Comparison of ENCODE assay signal across 8 cellular contexts in the genomic region with DNA sequence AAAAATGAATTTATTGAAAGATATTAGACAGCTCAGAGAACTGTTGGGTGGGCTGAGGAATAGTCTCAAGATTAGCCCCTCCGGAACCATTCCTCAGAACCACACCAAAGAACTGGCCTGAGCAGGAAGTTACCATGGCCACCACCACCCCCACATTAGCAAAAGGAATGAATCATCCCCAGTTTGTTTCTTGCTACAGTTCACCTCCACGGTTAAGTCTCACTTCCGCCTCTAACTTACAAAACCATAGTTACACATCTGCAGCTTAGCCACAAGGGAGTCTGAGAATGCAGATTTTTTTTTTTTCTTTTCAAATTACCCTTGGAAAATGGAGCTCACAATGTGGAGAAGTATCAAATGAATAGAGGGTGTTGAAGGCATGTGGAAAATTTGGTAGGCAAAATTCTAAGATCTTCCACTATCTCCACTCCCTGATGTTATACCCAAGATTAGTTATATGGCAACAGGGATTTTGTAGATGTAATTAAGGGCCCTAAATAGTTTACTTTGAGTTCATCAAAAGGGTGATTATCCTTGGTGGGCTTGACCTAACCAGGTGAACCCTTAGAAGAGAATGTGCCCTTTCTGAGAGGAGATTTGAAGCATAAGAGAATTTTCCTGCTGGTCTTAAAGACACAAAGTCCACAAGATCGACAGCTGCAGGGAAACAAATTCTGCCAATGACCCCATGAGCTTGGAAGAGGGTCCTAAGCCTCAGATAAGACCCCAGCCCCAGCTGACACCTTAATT.
DNase-seq lines count a peak whose midpoint lies in the region; ATAC-seq and TF ChIP-seq lines count a peak whose summit lies in the region.

No MANE protein-coding gene starts in this region.

- DNase-seq in ELR (ENCODE audit: low read depth): peak; percentile 95
- DNase-seq in HPDE6-E6E7 (ENCODE audit: extremely low spot score): peak; percentile 84
- DNase-seq in activated CD4-positive, alpha-beta T cell treated with anti-CD3 and anti-CD28 coated beads, Interleukin-2, amount 10 ng/mL, durations not matched to agents 24 days and 14 days: peak; percentile 78
- peak; percentile 47 to 66 for DNase-seq in foreskin fibroblast
- peak; percentile 57 for DNase-seq in stimulated activated naive CD8-positive, alpha-beta T cell treated with anti-CD3 and anti-CD28 coated beads, Interleukin-15, Interleukin-2, amounts not matched to agents 100 U/mL and 50 U/mL, for 24 hours
- DNase-seq in glutamatergic neuron: no peak
- DNase-seq in effector CD8-positive, alpha-beta T cell (lab: John Stamatoyannopoulos, UW): no peak

- no peaks in the 10 kb centered on the region for H3K27me3 Mint-ChIP-seq in activated CD4-positive, alpha-beta T cell treated with anti-CD3 and anti-CD28 coated beads, Interleukin-2, amount 10 ng/mL, durations not matched to agents 24 days and 14 days
- H3K27me3 Mint-ChIP-seq in glutamatergic neuron (ENCODE audit: unreplicated experiment): no peaks in the 10 kb centered on the region

- peak; percentile 100 for ATAC-seq in GM21515 (IDR thresholded peaks at IDR 0.05; ENCODE audit: unreplicated experiment)
- peak; percentile 95 for ATAC-seq in stimulated activated naive CD8-positive, alpha-beta T cell treated with anti-CD3 and anti-CD28 coated beads, Interleukin-15, Interleukin-2, amounts not matched to agents 100 U/mL and 50 U/mL, for 24 hours

- peak overlapping the region; percentile 79 for H3K27ac Mint-ChIP-seq in activated CD4-positive, alpha-beta T cell treated with anti-CD3 and anti-CD28 coated beads, Interleukin-2, amount 10 ng/mL, durations not matched to agents 24 days and 14 days
- no peak overlapping the region for H3K27ac Mint-ChIP-seq in glutamatergic neuron (ENCODE audit: unreplicated experiment)

- no peaks in the 10 kb centered on the region for H3K36me3 Mint-ChIP-seq in activated CD4-positive, alpha-beta T cell treated with anti-CD3 and anti-CD28 coated beads, Interleukin-2, amount 10 ng/mL, durations not matched to agents 24 days and 14 days (ENCODE audit: low read depth)
- no peaks in the 10 kb centered on the region for H3K36me3 Mint-ChIP-seq in glutamatergic neuron (ENCODE audit: unreplicated experiment)

- H3K9me3 Mint-ChIP-seq in activated CD4-positive, alpha-beta T cell treated with anti-CD3 and anti-CD28 coated beads, Interleukin-2, amount 10 ng/mL, durations not matched to agents 24 days and 14 days: no peaks in the 10 kb centered on the region
- H3K9me3 Mint-ChIP-seq in glutamatergic neuron (ENCODE audit: unreplicated experiment): no peaks in the 10 kb centered on the region

- peak overlapping the region; percentile 1 for H3K4me3 Mint-ChIP-seq in activated CD4-positive, alpha-beta T cell treated with anti-CD3 and anti-CD28 coated beads, Interleukin-2, amount 10 ng/mL, durations not matched to agents 24 days and 14 days
- H3K4me3 Mint-ChIP-seq in glutamatergic neuron (ENCODE audit: unreplicated experiment): no peak overlapping the region

- no peak overlapping the region for H3K4me3 ChIP-seq in foreskin fibroblast (ENCODE audit: low read depth in 1 of 2, low read length in 2 of 2)

- H3K4me1 Mint-ChIP-seq in activated CD4-positive, alpha-beta T cell treated with anti-CD3 and anti-CD28 coated beads, Interleukin-2, amount 10 ng/mL, durations not matched to agents 24 days and 14 days: peaks cover 31% of the 10 kb centered on the region
- H3K4me1 Mint-ChIP-seq in glutamatergic neuron (ENCODE audit: low read depth, unreplicated experiment): peaks cover 8% of the 10 kb centered on the region

- intact Hi-C loops in activated CD4-positive, alpha-beta T cell treated with anti-CD3 and anti-CD28 coated beads, Interleukin-2, amount 10 ng/mL, durations not matched to agents 24 days and 14 days (cut with micrococcal nuclease): loop anchor here (1.0 to 10.0 kb wide), 11 partner anchors 17 to 518 kb away; a partner anchor contains a TSS

- no peak for TF ChIP-seq CTCF in foreskin fibroblast (IDR thresholded peaks at IDR 0.05; ENCODE audit: low read depth, low read length)
- no peak for TF ChIP-seq CTCF in glutamatergic neuron (IDR thresholded peaks at IDR 0.05; ENCODE audit: partially characterized antibody, unreplicated experiment)

Comparison
In these comparisons a context has a peak if more than half of its experiments do, and no peak if none do; other contexts are left out.
1. DNase-seq: peak in ELR (single experiment), HPDE6-E6E7 (single experiment), activated CD4-positive, alpha-beta T cell treated with anti-CD3 and anti-CD28 coated beads, Interleukin-2, amount 10 ng/mL, durations not matched to agents 24 days and 14 days (single experiment), foreskin fibroblast (2 of 2) and stimulated activated naive CD8-positive, alpha-beta T cell treated with anti-CD3 and anti-CD28 coated beads, Interleukin-15, Interleukin-2, amounts not matched to agents 100 U/mL and 50 U/mL, for 24 hours (single experiment); none in glutamatergic neuron (single experiment) and effector CD8-positive, alpha-beta T cell (single experiment).